Comparison of ENCODE assay signal across 1 cellular context in the genomic region with DNA sequence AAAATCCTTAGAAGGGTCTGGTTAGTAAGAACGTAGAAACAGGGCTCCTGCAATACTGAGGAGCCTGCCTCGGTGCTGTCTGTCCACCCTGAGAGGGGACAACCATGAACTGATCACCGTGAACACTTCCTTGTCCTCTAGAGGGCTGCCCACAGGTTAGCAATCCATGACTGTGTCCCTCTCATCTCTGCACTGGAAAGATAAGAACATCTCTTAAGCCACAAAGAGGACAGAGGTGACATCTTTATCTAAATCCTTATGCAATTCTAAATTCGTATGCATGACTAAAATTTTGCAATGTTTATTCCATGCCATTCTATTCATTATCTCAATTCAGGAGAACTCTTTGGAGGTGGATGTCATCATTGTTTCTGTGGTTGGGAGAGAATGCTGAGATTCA.
TF ChIP-seq lines count a peak whose summit lies in the region.

No MANE protein-coding gene starts in this region.

TF ChIP-seq in HepG2, 621 proteins besides CTCF, POLR2A, EP300 and RAD21 (continued from another document):
- TF ChIP-seq, protein P1, sequence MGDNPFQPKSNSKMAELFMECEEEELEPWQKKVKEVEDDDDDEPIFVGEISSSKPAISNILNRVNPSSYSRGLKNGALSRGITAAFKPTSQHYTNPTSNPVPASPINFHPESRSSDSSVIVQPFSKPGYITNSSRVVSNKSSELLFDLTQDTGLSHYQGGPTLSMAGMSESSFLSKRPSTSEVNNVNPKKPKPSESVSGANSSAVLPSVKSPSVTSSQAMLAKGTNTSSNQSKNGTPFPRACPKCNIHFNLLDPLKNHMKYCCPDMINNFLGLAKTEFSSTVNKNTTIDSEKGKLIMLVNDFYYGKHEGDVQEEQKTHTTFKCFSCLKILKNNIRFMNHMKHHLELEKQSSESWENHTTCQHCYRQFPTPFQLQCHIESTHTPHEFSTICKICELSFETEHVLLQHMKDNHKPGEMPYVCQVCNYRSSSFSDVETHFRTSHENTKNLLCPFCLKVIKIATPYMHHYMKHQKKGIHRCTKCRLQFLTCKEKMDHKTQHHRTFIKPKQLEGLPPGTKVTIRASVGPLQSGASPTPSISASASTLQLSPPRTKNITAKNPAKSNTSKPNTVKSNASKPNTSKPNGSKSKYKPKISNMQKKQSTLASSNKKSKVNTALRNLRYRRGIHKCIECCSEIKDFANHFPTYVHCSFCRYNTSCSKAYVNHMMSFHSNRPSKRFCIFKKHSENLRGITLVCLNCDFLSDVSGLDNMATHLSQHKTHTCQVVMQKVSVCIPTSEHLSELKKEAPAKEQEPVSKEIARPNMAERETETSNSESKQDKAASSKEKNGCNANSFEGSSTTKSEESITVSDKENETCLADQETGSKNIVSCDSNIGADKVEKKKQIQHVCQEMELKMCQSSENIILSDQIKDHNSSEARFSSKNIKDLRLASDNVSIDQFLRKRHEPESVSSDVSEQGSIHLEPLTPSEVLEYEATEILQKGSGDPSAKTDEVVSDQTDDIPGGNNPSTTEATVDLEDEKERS (CRISPR knock-in tag; IDR thresholded peaks at IDR 0.05), result no peak
- TF ChIP-seq ARID2 (CRISPR knock-in tag; IDR thresholded peaks at IDR 0.05; ENCODE audit: borderline replicate concordance), result no peak
- no peak for TF ChIP-seq ZIK1 (CRISPR knock-in tag; IDR thresholded peaks at IDR 0.05; ENCODE audit: borderline replicate concordance, low read depth)
- no peak for TF ChIP-seq TERF1 (CRISPR knock-in tag; IDR thresholded peaks at IDR 0.05)
- no peak for TF ChIP-seq ZNF724P (CRISPR knock-in tag; IDR thresholded peaks at IDR 0.05; ENCODE audit: borderline replicate concordance)
- no peak for TF ChIP-seq ARID5B (CRISPR knock-in tag; IDR thresholded peaks at IDR 0.05)
- no peak for TF ChIP-seq ZEB1 (IDR thresholded peaks at IDR 0.05; ENCODE audit: insufficient replicate concordance, low read depth)
- no peak for TF ChIP-seq ZNF652 (CRISPR knock-in tag; IDR thresholded peaks at IDR 0.05; ENCODE audit: borderline replicate concordance, low read depth)
- TF ChIP-seq NONO (IDR thresholded peaks at IDR 0.05), result no peak
- no peak for TF ChIP-seq NONO (CRISPR knock-in tag; conservative IDR thresholded peaks at IDR 0.05)
- no peak for TF ChIP-seq STAG1 (CRISPR knock-in tag; IDR thresholded peaks at IDR 0.05)
- TF ChIP-seq HOXA3 (CRISPR knock-in tag; IDR thresholded peaks at IDR 0.05), result no peak
- TF ChIP-seq HNF1A (IDR thresholded peaks at IDR 0.05; ENCODE audit: low read depth), result no peak
- TF ChIP-seq HNF1A (CRISPR knock-in tag; IDR thresholded peaks at IDR 0.05; ENCODE audit: borderline replicate concordance), result no peak
- no peak for TF ChIP-seq ARID4A (CRISPR knock-in tag; IDR thresholded peaks at IDR 0.05; ENCODE audit: borderline replicate concordance)
